ENCODE assay signal across 8 cellular contexts in genomic region chr16:1413684-1414531, GRCh38. TPM values are rescaled to one million over a fixed set of nuclear protein-coding genes. Genes with fewer than 3 reads are reported as not detected.
DNase-seq lines count a peak whose midpoint lies in the region; ATAC-seq lines count a peak whose summit lies in the region.

No MANE protein-coding gene starts in this region.

- in situ Hi-C loops in GM23248 (cut with MboI): no loop called here

- H3K36me3 Mint-ChIP-seq in activated CD4-positive, alpha-beta T cell treated with anti-CD3 and anti-CD28 coated beads, Interleukin-2, amount 10 ng/mL, durations not matched to agents 7 days and 5 days (ENCODE audit: low read depth): peaks cover 7% of the 10 kb centered on the region
- H3K36me3 Mint-ChIP-seq in memory B cell: no peaks in the 10 kb centered on the region

- H3K9me3 Mint-ChIP-seq in activated CD4-positive, alpha-beta T cell treated with anti-CD3 and anti-CD28 coated beads, Interleukin-2, amount 10 ng/mL, durations not matched to agents 7 days and 5 days: no peaks in the 10 kb centered on the region
- H3K9me3 Mint-ChIP-seq in memory B cell: no peaks in the 10 kb centered on the region

- H3K27me3 ChIP-seq in GM23248 (replicated peaks; ENCODE audit: insufficient read depth) (no peaks in the 10 kb centered on the region), duodenal mucosa (ENCODE audit: control insufficient read depth in 1 of 2, insufficient read depth in 2 of 2, low read length in 2 of 2) (no peaks in the 10 kb centered on the region)

- H3K36me3 ChIP-seq in GM23248 (ENCODE audit: low read depth) (no peaks in the 10 kb centered on the region), duodenal mucosa (ENCODE audit: control insufficient read depth in 1 of 2, insufficient read depth in 2 of 2, low read length in 2 of 2) (peaks cover 5 to 7% of the 10 kb centered on the region in 2 donors)

- no peaks in the 10 kb centered on the region for H3K9me3 ChIP-seq in GM23248 (ENCODE audit: low read depth)
- H3K9me3 ChIP-seq in duodenal mucosa (ENCODE audit: control insufficient read depth in 1 of 2, low read length in 2 of 2): no peaks in the 10 kb centered on the region

- POLR2A ChIA-PET in activated CD4-positive, alpha-beta T cell treated with anti-CD3 and anti-CD28 coated beads, Interleukin-2, amount 10 ng/mL, durations not matched to agents 7 days and 5 days (lab: Charles Lee): no interaction called here

- peak overlapping the region; percentile 62 for H3K4me2 ChIP-seq in GM23248 (ENCODE audit: unreplicated experiment)

- peak overlapping the region; percentile 79 for H2AFZ ChIP-seq in GM23248

- WGBS in GM23248 (ENCODE audit: low coverage in 1 of 2, low lambda C conversion rate in 2 of 2, missing lambda C conversion rate in 2 of 2), 2 experiments: 3 to 4% methylated on average over 54 to 73 of the region's 85 CpGs

- H3K79me2 ChIP-seq in GM23248 (ENCODE audit: insufficient read depth): peaks cover 58% of the 10 kb centered on the region

- H3K27me3 Mint-ChIP-seq in activated CD4-positive, alpha-beta T cell treated with anti-CD3 and anti-CD28 coated beads, Interleukin-2, amount 10 ng/mL, durations not matched to agents 7 days and 5 days: no peaks in the 10 kb centered on the region
- no peaks in the 10 kb centered on the region for H3K27me3 Mint-ChIP-seq in memory B cell

- H3K4me3 ChIP-seq in GM23248 (peak overlapping the region; percentile 90), duodenal mucosa (ENCODE audit: low read depth in 1 of 2, low read length in 2 of 2) (peak overlapping the region; percentile 76 to 88)

- H3K4me1 ChIP-seq in GM23248 (ENCODE audit: insufficient read depth) (peaks cover 11% of the 10 kb centered on the region), duodenal mucosa (ENCODE audit: control insufficient read depth in 1 of 2, insufficient read depth in 2 of 2, low read length in 2 of 2) (no peaks in the 10 kb centered on the region)

- peaks cover 20% of the 10 kb centered on the region for H3F3A ChIP-seq in GM23248 (ENCODE audit: insufficient read depth)

- peak overlapping the region; percentile 81 for H3K4me3 Mint-ChIP-seq in activated CD4-positive, alpha-beta T cell treated with anti-CD3 and anti-CD28 coated beads, Interleukin-2, amount 10 ng/mL, durations not matched to agents 7 days and 5 days
- H3K4me3 Mint-ChIP-seq in memory B cell: peak overlapping the region; percentile 90

- H3K4me1 Mint-ChIP-seq in activated CD4-positive, alpha-beta T cell treated with anti-CD3 and anti-CD28 coated beads, Interleukin-2, amount 10 ng/mL, durations not matched to agents 7 days and 5 days: peaks cover 27% of the 10 kb centered on the region
- H3K4me1 Mint-ChIP-seq in memory B cell: peaks cover 9% of the 10 kb centered on the region

- ATAC-seq in memory B cell (ENCODE audit: low read depth) (peak; percentile 75), HG02884 (IDR thresholded peaks at IDR 0.05; ENCODE audit: unreplicated experiment) (no peak)

- peak; percentile 84 for DNase-seq in D341Med (ENCODE audit: low spot score)
- DNase-seq in GM23248: peak; percentile 74
- peak; percentile 14 for DNase-seq in NCI-H2107 (lab: John Stamatoyannopoulos, UW)
- DNase-seq in activated CD4-positive, alpha-beta T cell treated with anti-CD3 and anti-CD28 coated beads, Interleukin-2, amount 10 ng/mL, durations not matched to agents 7 days and 5 days: peak; percentile 67
- DNase-seq in memory B cell (ENCODE audit: low spot score in 2 of 2): peak; percentile 66 to 72
- peak; percentile 44 for DNase-seq in stimulated activated CD8-positive, alpha-beta memory T cell treated with anti-CD3 and anti-CD28 coated beads, Interleukin-4, amount 100 ng/mL, for 24 hours (ENCODE audit: low read depth)

- peak overlapping the region; percentile 91 for H3K9ac ChIP-seq in GM23248
- H3K9ac ChIP-seq in duodenal mucosa (ENCODE audit: low read depth in 1 of 2, low read length in 2 of 2): peak overlapping the region; percentile 66 to 74

- H3K27ac Mint-ChIP-seq in activated CD4-positive, alpha-beta T cell treated with anti-CD3 and anti-CD28 coated beads, Interleukin-2, amount 10 ng/mL, durations not matched to agents 7 days and 5 days: peak overlapping the region; percentile 92
- peak overlapping the region; percentile 93 for H3K27ac Mint-ChIP-seq in memory B cell

- peak overlapping the region; percentile 35; the same call in 1 of the 2 replicates for H3K27ac ChIP-seq in GM23248
- H3K27ac ChIP-seq in duodenal mucosa (ENCODE audit: low read depth, low read length): peak overlapping the region; percentile 66

- H3K9me2 ChIP-seq in GM23248 (ENCODE audit: insufficient read depth): no peaks in the 10 kb centered on the region

- H4K20me1 ChIP-seq in GM23248 (ENCODE audit: insufficient read depth): no peaks in the 10 kb centered on the region

- CTCF ChIA-PET in activated CD4-positive, alpha-beta T cell treated with anti-CD3 and anti-CD28 coated beads, Interleukin-2, amount 10 ng/mL, durations not matched to agents 7 days and 5 days (lab: Charles Lee): interaction anchor here (0.8 kb wide), 1 partner anchor 60 kb away, joined by 3 read pairs; no protein-coding TSS in a partner anchor

RNA-seq across cellular contexts. Expression of gene UNKL, which starts 0.6 kb away (rescaled TPM):
- total RNA-seq in GM23248 (2014; rRNA removed; shearing (Covaris generic)): 13.0 and 15.3 TPM in 2 replicates
- 6.1 and 8.2 TPM in 2 replicates for polyA plus RNA-seq in GM23248 (2016; fragmentation: Nextera tagmentation; extraction: Ambion mirVana)
- 10 to 100 TPM; 31.8 to 37.9 TPM for total RNA-seq in activated CD4-positive, alpha-beta T cell treated with anti-CD3 and anti-CD28 coated beads, Interleukin-2, amount 10 ng/mL, durations not matched to agents 7 days and 5 days

RNA-seq across cellular contexts. Expression of gene UQCC4, which starts 6.6 kb away (rescaled TPM):
- 11.3 and 19.5 TPM in 2 replicates for total RNA-seq in GM23248 (2014; rRNA removed; shearing (Covaris generic))
- 26.0 and 27.1 TPM in 2 replicates for polyA plus RNA-seq in GM23248 (2016; fragmentation: Nextera tagmentation; extraction: Ambion mirVana)
- 10 to 100 TPM; 11.2 to 13.4 TPM for total RNA-seq in activated CD4-positive, alpha-beta T cell treated with anti-CD3 and anti-CD28 coated beads, Interleukin-2, amount 10 ng/mL, durations not matched to agents 7 days and 5 days

RNA-seq across cellular contexts. Expression of gene PERCC1, which starts 17.0 kb away (rescaled TPM):
- total RNA-seq in GM23248 (2014; rRNA removed; shearing (Covaris generic)): not detected in 2 replicates
- not detected in 2 replicates for polyA plus RNA-seq in GM23248 (2016; fragmentation: Nextera tagmentation; extraction: Ambion mirVana)
- total RNA-seq in activated CD4-positive, alpha-beta T cell treated with anti-CD3 and anti-CD28 coated beads, Interleukin-2, amount 10 ng/mL, durations not matched to agents 7 days and 5 days: not detected

RNA-seq across cellular contexts. Expression of gene CCDC154, which starts 30.4 kb away (rescaled TPM):
- total RNA-seq in GM23248 (2014; rRNA removed; shearing (Covaris generic)): not detected in 2 replicates
- 0.09 and 0.18 TPM in 2 replicates for polyA plus RNA-seq in GM23248 (2016; fragmentation: Nextera tagmentation; extraction: Ambion mirVana)
- 1 to 10 TPM; 1.9 to 2.7 TPM for total RNA-seq in activated CD4-positive, alpha-beta T cell treated with anti-CD3 and anti-CD28 coated beads, Interleukin-2, amount 10 ng/mL, durations not matched to agents 7 days and 5 days

Comparison
In these comparisons a context has a peak if more than half of its experiments do, and no peak if none do; other contexts are left out.
1. DNase-seq: peak in every context shown above with its lines; median percentile 84 in D341Med; 74 in GM23248; 69 in memory B cell; 67 in activated CD4-positive, alpha-beta T cell treated with anti-CD3 and anti-CD28 coated beads, Interleukin-2, amount 10 ng/mL, durations not matched to agents 7 days and 5 days; 44 in stimulated activated CD8-positive, alpha-beta memory T cell treated with anti-CD3 and anti-CD28 coated beads, Interleukin-4, amount 100 ng/mL, for 24 hours; 14 in NCI-H2107.